13 cellular contexts compared by ENCODE assay signal in the genomic region with DNA sequence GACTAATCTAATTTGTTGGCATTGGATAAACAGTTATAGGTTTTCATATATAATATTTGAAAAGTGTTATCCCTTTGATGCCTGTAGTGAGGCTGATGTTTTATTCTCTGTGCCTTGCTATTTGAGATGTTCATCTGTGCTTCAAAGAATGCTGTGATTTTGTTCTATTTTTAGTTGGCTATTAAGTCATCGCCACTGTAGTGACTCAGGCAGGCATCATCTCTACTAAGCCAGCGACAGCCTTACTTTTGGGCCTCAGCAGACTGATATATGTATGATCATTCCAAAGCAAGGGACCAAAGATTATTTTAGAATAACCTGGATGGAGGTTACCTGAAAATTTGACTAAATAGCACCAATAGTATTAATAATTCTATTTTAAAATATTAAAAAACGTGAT.
A peak's percentile ranks its signal among the peaks of the same experiment; 100 is the strongest.
DNase-seq lines count a peak whose midpoint lies in the region; FAIRE-seq and TF ChIP-seq lines count a peak whose summit lies in the region.
"Had no signal": no experiment of that assay in that cellular context is flagged by ENCODE, and none has a peak within 500 bp of the region (broad histone marks: within the 10 kb centered on the region; RNA-seq: fewer than 3 reads in every experiment).

No MANE protein-coding gene starts in this region.

- H3K9me3 ChIP-seq in ascending aorta (no peaks in the 10 kb centered on the region), HAP-1 (no peaks in the 10 kb centered on the region)

- TF ChIP-seq CTCF in epithelial cell of proximal tubule (conservative IDR thresholded peaks at IDR 0.05; ENCODE audit: low read depth, low read length) (no peak), ascending aorta (IDR thresholded peaks at IDR 0.05) (no peak)

- in situ Hi-C loops in Caki2 (cut with HindIII; ENCODE audit: low pct_unique_long_range_greater_than_20kb, low sequenced_read_pairs) (no loop called here), HAP-1 (cut with MboI; ENCODE audit: low sequenced_read_pairs) (no loop called here)

- H3K27ac ChIP-seq in ascending aorta, result peak overlapping the region in 1 of 2 donors; percentile 49
- H3K27ac ChIP-seq: coronary artery had no signal

- FAIRE-seq in RCC 7860 (lab: Jason Lieb, UNC), result peak; percentile 80

- no peaks in the 10 kb centered on the region for H3K36me3 ChIP-seq in ascending aorta
- H3K36me3 ChIP-seq in HAP-1 (replicated peaks), result no peaks in the 10 kb centered on the region

- H3K4me1 ChIP-seq in ascending aorta, result no peaks in the 10 kb centered on the region
- H3K4me1 ChIP-seq in HAP-1, result no peaks in the 10 kb centered on the region; the same call in 1 of the 2 replicates

- H3K27me3 ChIP-seq in ascending aorta (no peaks in the 10 kb centered on the region), HAP-1 (ENCODE audit: low read depth) (no peaks in the 10 kb centered on the region)

- DNase-seq in Caki2 (ENCODE audit: low read depth) (peak; percentile 9), RCC 7860 (ENCODE audit: low spot score) (peak; percentile 63), epithelial cell of proximal tubule (ENCODE audit: low read depth) (peak; percentile 7), occipital lobe (lab: John Stamatoyannopoulos, UW) (peak; percentile 18), ascending aorta (ENCODE audit: low spot score in 2 of 2) (no peak), cerebellar nuclear complex (lab: John Stamatoyannopoulos, UW) (no peak), HAP-1 (ENCODE audit: low spot score in 2 of 2) (no peak), NCI-H510A treated with DMSO at 0.1 percent for 48 hours (lab: John Stamatoyannopoulos, UW) (no peak)
- DNase-seq: activated CD4-positive, alpha-beta T cell treated with anti-CD3 and anti-CD28 coated beads, Interleukin-2, amount 10 ng/mL, durations not matched to agents 7 days and 5 days; activated gamma-delta T cell; CD4-positive, alpha-beta T cell; NCI-H69 had no signal

- H3K4me3 ChIP-seq in epithelial cell of proximal tubule (ENCODE audit: low read depth, low read length) (no peak overlapping the region), ascending aorta (no peak overlapping the region), HAP-1 (no peak overlapping the region)
- H3K4me3 ChIP-seq: coronary artery had no signal

- intact Hi-C loops in ascending aorta (cut with DNase I), result loop anchor here (10.0 kb wide), 1 partner anchor 270 kb away; no protein-coding TSS in a partner anchor

Comparison
In these comparisons a context has a peak if more than half of its experiments do, and no peak if none do; other contexts are left out.
1. DNase-seq: peak in Caki2 (single experiment), RCC 7860 (single experiment), epithelial cell of proximal tubule (single experiment) and occipital lobe (single experiment); none in ascending aorta (0 of 2), cerebellar nuclear complex (0 of 2), HAP-1 (0 of 2) and NCI-H510A treated with DMSO at 0.1 percent for 48 hours (single experiment).